ENCODE assay signal across 8 cellular contexts in the genomic region with DNA sequence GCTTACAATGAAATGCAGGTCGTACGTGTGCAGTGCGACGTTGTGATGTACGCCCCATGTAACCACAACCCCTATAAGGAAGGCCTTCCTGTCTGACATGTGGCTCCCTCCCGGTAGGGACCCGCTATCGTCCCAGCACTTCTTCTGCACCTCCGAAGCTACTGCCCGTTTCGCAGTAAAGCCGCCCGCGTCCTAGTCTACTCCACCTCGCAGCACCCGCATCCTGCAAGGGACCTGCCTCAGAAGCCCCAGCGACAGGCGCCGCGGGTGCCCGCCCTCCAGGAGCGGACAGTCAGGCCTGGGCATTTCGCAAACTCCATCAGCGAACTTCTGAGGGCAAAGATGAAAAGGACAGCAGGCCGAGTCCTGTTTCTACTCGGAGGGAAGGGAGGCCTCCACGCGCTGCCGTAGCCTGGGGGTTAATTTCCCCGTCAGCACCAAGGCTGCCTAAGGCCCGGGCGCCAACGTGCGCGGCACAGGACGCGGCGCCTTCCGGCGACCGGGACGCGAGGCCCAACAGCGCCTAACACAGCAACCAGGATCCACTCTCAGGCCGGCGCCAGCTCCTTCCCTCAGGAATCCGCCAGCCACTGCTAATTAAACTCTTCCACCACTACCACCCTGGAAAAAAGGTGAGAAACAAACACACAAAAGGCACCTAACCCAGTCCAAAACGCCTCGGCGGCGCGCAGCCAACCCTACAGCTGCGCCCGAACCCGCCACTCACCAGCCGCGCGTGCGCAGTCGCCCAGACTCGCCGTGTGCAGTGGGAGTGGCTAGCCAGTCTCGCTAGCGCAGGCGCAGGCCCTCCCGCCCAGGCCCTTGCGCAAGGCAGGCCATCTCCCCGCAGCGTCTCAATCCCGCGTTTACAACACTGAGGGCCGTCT. TPM values are rescaled to one million over a fixed set of nuclear protein-coding genes. Genes with fewer than 3 reads are reported as not detected.
DNase-seq lines count a peak whose midpoint lies in the region; ATAC-seq and TF ChIP-seq lines count a peak whose summit lies in the region.

A gene with protein sequence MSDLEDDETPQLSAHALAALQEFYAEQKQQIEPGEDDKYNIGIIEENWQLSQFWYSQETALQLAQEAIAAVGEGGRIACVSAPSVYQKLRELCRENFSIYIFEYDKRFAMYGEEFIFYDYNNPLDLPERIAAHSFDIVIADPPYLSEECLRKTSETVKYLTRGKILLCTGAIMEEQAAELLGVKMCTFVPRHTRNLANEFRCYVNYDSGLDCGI (minus strand): TSS at position 768 of the 887 bp plus-strand sequence. CDS start 16,363 bp downstream, outside the sequence.

- no peak for TF ChIP-seq EP300 in transverse colon (IDR thresholded peaks at IDR 0.05; ENCODE audit: low read depth)

- peak within 1 kb of the TSS; percentile 94 for H3K4me2 ChIP-seq in trophoblast cell (ENCODE audit: low read length)

- peak within 1 kb of the TSS; percentile 84 for H2AFZ ChIP-seq in trophoblast cell (ENCODE audit: insufficient read depth, low read length, poor library complexity)

- no CpG with 5 or more reads among the region's 72 CpGs for WGBS in trophoblast cell (ENCODE audit: extremely low coverage, insufficient coverage, insufficient read length)
- 2% methylated on average over 58 of the region's 72 CpGs; no CpG with 5 or more reads in 1 of the 2 donors for WGBS in transverse colon (ENCODE audit: low coverage in 1 of 2), 2 donors

- in situ Hi-C loops in transverse colon (cut with MboI; ENCODE audit: low pct_ligation_motif_present in 1 of 4, low pct_unique_long_range_greater_than_20kb in 1 of 4, low sequenced_read_pairs in 3 of 4): no loop called here

- peaks cover 6% of the 10 kb centered on the region for H3K79me2 ChIP-seq in trophoblast cell (ENCODE audit: control insufficient read depth, insufficient read depth, low read length, poor library complexity)

- TF ChIP-seq POLR2A in transverse colon (IDR thresholded peaks at IDR 0.05): peak; percentile 91

- peaks cover 11% of the 10 kb centered on the region for H3K4me1 ChIP-seq in adipocyte (ENCODE audit: control insufficient read depth, insufficient read depth, low read length)
- H3K4me1 ChIP-seq in trophoblast cell (ENCODE audit: control insufficient read depth in 1 of 2, insufficient read depth in 2 of 2, low read length in 2 of 2): peaks cover 0 to 4% of the 10 kb centered on the region in 2 experiments
- H3K4me1 ChIP-seq in transverse colon: peaks cover 0 to 12% (median 9%) of the 10 kb centered on the region in 4 donors

- H3K27ac ChIP-seq in trophoblast cell (ENCODE audit: low read depth, low read length) (peak within 1 kb of the TSS; percentile 90), transverse colon (peak within 1 kb of the TSS; percentile 88 to 94 (median 94))

- H3K27me3 ChIP-seq in adipocyte (replicated peaks; ENCODE audit: control insufficient read depth, insufficient read depth, low read length): no peaks in the 10 kb centered on the region
- H3K27me3 ChIP-seq in trophoblast cell (ENCODE audit: insufficient read depth, low read length): no peaks in the 10 kb centered on the region
- no peaks in the 10 kb centered on the region for H3K27me3 ChIP-seq in transverse colon

- TF ChIP-seq CTCF in GM12875 (IDR thresholded peaks at IDR 0.05; ENCODE audit: borderline replicate concordance, insufficient read depth, low read depth, low read length): no peak
- peak in 1 of 5 experiments; percentile 7 for TF ChIP-seq CTCF in transverse colon (IDR thresholded peaks at IDR 0.05)

- H2BK120ac ChIP-seq in trophoblast cell (ENCODE audit: insufficient read depth, low read length, poor library complexity): peak within 1 kb of the TSS; percentile 67

- peak within 1 kb of the TSS; percentile 66 for H2BK5ac ChIP-seq in trophoblast cell (ENCODE audit: low read depth, low read length, poor library complexity)

- H3K36me3 ChIP-seq in adipocyte (ENCODE audit: control insufficient read depth, insufficient read depth, low read length, severe bottlenecking) (no peaks in the 10 kb centered on the region), trophoblast cell (ENCODE audit: control insufficient read depth in 1 of 2, insufficient read depth in 2 of 2, low read length in 2 of 2) (peaks cover 2% of the 10 kb centered on the region in 2 experiments), transverse colon (peaks cover 0 to 5% (median 0%) of the 10 kb centered on the region in 4 donors)

- H3K4me3 ChIP-seq in GM12875 (ENCODE audit: low read depth, low read length) (peak within 1 kb of the TSS; percentile 86), adipocyte (ENCODE audit: low read length) (peak within 1 kb of the TSS; percentile 90), trophoblast cell (ENCODE audit: low read depth, low read length) (peak within 1 kb of the TSS; percentile 72), transverse colon (peak within 1 kb of the TSS; percentile 57 to 65 (median 60))

- no peak within 1 kb of the TSS for H3K23ac ChIP-seq in trophoblast cell (ENCODE audit: low read length)

- peak within 1 kb of the TSS; percentile 78 for H4K12ac ChIP-seq in trophoblast cell (ENCODE audit: low read depth, low read length)

- H3K9ac ChIP-seq in adipocyte (ENCODE audit: low read length) (peak within 1 kb of the TSS; percentile 97), trophoblast cell (ENCODE audit: low read length) (peak within 1 kb of the TSS; percentile 87)

- H3K18ac ChIP-seq in trophoblast cell (ENCODE audit: low read length): peak within 1 kb of the TSS; percentile 75

- H4K8ac ChIP-seq in trophoblast cell (ENCODE audit: low read depth, low read length): peak within 1 kb of the TSS; percentile 88

- H4K91ac ChIP-seq in trophoblast cell (ENCODE audit: low read depth, low read length): peak within 1 kb of the TSS; percentile 67

- no peak within 1 kb of the TSS for H2BK12ac ChIP-seq in trophoblast cell (ENCODE audit: low read length)

- peak; percentile 91 for ATAC-seq in HG02763 (IDR thresholded peaks at IDR 0.05; ENCODE audit: unreplicated experiment)

- intact Hi-C loops in cardiac septum (cut with DNase I): loop anchor here (5.0 to 10.0 kb wide), 4 partner anchors 39 to 131 kb away; a partner anchor contains a TSS
- intact Hi-C loops in transverse colon (cut with DNase I; ENCODE audit: low total_unique reads): no loop called here

- peaks cover 6% of the 10 kb centered on the region for H3K79me1 ChIP-seq in trophoblast cell (ENCODE audit: low read length)

- H2AK5ac ChIP-seq in trophoblast cell (ENCODE audit: low read length): peak within 1 kb of the TSS; percentile 39

- DNase-seq in NCI-H1417 treated with DMSO at 0.1 percent for 48 hours (lab: John Stamatoyannopoulos, UW): peak; percentile 48
- DNase-seq in SW 1271 (lab: John Stamatoyannopoulos, UW): peak; percentile 60 to 72
- DNase-seq in adipocyte (ENCODE audit: low read depth): peak; percentile 98
- DNase-seq in cardiac septum (ENCODE audit: low spot score): peak; percentile 96
- DNase-seq in trophoblast cell: peak; percentile 95 to 99
- peak; percentile 96 for DNase-seq in transverse colon

- peak within 1 kb of the TSS; percentile 40 for H3K14ac ChIP-seq in trophoblast cell (ENCODE audit: low read length)

- H3K9me3 ChIP-seq in adipocyte (ENCODE audit: control insufficient read depth, low read length) (no peaks in the 10 kb centered on the region), trophoblast cell (ENCODE audit: insufficient read depth, low read depth, low read length) (no peaks in the 10 kb centered on the region), transverse colon (no peaks in the 10 kb centered on the region)

- peak within 1 kb of the TSS; percentile 48 for H3K4ac ChIP-seq in trophoblast cell (ENCODE audit: low read depth, low read length)

RNA-seq across cellular contexts. Expression of the gene that starts here (rescaled TPM):
- 6.2 TPM for total RNA-seq in cardiac septum
- 5.4 and 6.7 TPM in 2 replicates for polyA plus RNA-seq in trophoblast cell (2013)
- 1 to 10 TPM in 2 of 4 donors, not detected in 2; 3.0 to 8.6 TPM for total RNA-seq in transverse colon

Comparison
In these comparisons a context has a peak if more than half of its experiments do, and no peak if none do; other contexts are left out.
1. Peak in every context shown above with its lines: DNase-seq, ATAC-seq, H3K4me3 ChIP-seq and H3K27ac ChIP-seq.
2. DNase-seq: peak in every context shown above with its lines; median percentile 98 in adipocyte; 97 in trophoblast cell; 96 in cardiac septum; 96 in transverse colon; 66 in SW 1271; 48 in NCI-H1417 treated with DMSO at 0.1 percent for 48 hours.